Comparison of ENCODE assay signal across 1 cellular context in genomic region chr19:46346821-46347571, GRCh38.
TF ChIP-seq lines count a peak whose summit lies in the region.

Gene PPP5C (plus strand): TSS chr19:46347087. CDS start chr19:46347097, 10 bp downstream.

TF ChIP-seq in GM12878, 131 proteins besides CTCF, POLR2A, EP300 and RAD21 (continued from another document):
- no peak for TF ChIP-seq TCF7 (IDR thresholded peaks at IDR 0.05; ENCODE audit: borderline replicate concordance)
- peak in 1 of 2 experiments; percentile 62; a peak in 1 of 3 replicates for TF ChIP-seq EGR1 (IDR thresholded peaks at IDR 0.05; ENCODE audit: borderline replicate concordance in 1 of 2, low read depth in 2 of 2, low read length in 2 of 2)
- peak; percentile 38; the same call in 1 of the 2 replicates for TF ChIP-seq SMC3 (IDR thresholded peaks at IDR 0.05; ENCODE audit: borderline replicate concordance, low read length)
- TF ChIP-seq ELK1 (IDR thresholded peaks at IDR 0.05; ENCODE audit: low read depth, low read length): no peak
- TF ChIP-seq ZNF24 (IDR thresholded peaks at IDR 0.05): no peak
- peak; percentile 87 for TF ChIP-seq BMI1 (IDR thresholded peaks at IDR 0.05; ENCODE audit: borderline replicate concordance)
- TF ChIP-seq LARP7 (IDR thresholded peaks at IDR 0.05): peak; percentile 92
- TF ChIP-seq SPI1 (IDR thresholded peaks at IDR 0.05; ENCODE audit: borderline replicate concordance, insufficient read depth, low read depth, low read length): no peak
- peak; percentile 72; the same call in 1 of the 2 replicates for TF ChIP-seq TAF1 (IDR thresholded peaks at IDR 0.05; ENCODE audit: borderline replicate concordance, low read depth, low read length)
- TF ChIP-seq GATAD2B (conservative IDR thresholded peaks at IDR 0.05; ENCODE audit: low read depth): no peak; the same call in 1 of the 2 replicates
- TF ChIP-seq DPF2 (IDR thresholded peaks at IDR 0.05): 0 out of 2 replicates have a peak, but pooled peaks have one; percentile 55
- TF ChIP-seq ZNF384 (IDR thresholded peaks at IDR 0.05; ENCODE audit: borderline replicate concordance, low read depth, low read length): no peak
- no peak; the same call in none of the 2 replicates for TF ChIP-seq NBN (IDR thresholded peaks at IDR 0.05)
- TF ChIP-seq NKRF (conservative IDR thresholded peaks at IDR 0.05): peak; percentile 73
- TF ChIP-seq STAT3 (IDR thresholded peaks at IDR 0.05; ENCODE audit: low read depth, low read length): no peak
- peak; percentile 41; the same call in 1 of the 2 replicates for TF ChIP-seq E2F4 (IDR thresholded peaks at IDR 0.05; ENCODE audit: low read depth, low read length)
- peak; percentile 63; the same call in 1 of the 2 replicates for TF ChIP-seq ZNF207 (IDR thresholded peaks at IDR 0.05; ENCODE audit: borderline replicate concordance)
- TF ChIP-seq, protein P1, sequence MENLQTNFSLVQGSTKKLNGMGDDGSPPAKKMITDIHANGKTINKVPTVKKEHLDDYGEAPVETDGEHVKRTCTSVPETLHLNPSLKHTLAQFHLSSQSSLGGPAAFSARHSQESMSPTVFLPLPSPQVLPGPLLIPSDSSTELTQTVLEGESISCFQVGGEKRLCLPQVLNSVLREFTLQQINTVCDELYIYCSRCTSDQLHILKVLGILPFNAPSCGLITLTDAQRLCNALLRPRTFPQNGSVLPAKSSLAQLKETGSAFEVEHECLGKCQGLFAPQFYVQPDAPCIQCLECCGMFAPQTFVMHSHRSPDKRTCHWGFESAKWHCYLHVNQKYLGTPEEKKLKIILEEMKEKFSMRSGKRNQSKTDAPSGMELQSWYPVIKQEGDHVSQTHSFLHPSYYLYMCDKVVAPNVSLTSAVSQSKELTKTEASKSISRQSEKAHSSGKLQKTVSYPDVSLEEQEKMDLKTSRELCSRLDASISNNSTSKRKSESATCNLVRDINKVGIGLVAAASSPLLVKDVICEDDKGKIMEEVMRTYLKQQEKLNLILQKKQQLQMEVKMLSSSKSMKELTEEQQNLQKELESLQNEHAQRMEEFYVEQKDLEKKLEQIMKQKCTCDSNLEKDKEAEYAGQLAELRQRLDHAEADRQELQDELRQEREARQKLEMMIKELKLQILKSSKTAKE (IDR thresholded peaks at IDR 0.05; ENCODE audit: low read depth, poor library complexity, severe bottlenecking): no peak
- no peak for TF ChIP-seq SIN3A (IDR thresholded peaks at IDR 0.05; ENCODE audit: low read depth, low read length)
